32 cellular contexts compared by ENCODE assay signal in the genomic region with DNA sequence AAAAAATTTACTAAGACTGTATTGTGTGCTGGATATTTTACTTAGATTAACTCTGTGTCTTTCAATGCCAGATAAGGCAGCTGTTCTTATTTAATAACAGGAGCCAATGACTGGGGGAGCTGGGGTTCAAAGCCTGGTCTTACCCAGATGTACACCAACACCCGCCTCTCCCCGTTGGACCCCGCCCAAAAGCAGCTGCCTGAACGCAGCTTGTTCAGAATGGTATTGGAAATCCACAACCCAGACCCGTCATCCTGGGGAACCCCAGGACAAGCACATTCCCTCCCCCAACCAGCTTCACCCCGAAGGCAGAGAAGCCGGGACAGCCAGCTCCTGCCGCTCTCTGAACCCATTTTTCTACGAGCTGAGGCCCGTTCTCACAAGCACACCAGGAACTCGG.
A peak's percentile ranks its signal among the peaks of the same experiment; 100 is the strongest.
DNase-seq lines count a peak whose midpoint lies in the region; ATAC-seq, FAIRE-seq and TF ChIP-seq lines count a peak whose summit lies in the region.
"Had no signal": no experiment of that assay in that cellular context is flagged by ENCODE, and none has a peak within 500 bp of the region (broad histone marks: within the 10 kb centered on the region; RNA-seq: fewer than 3 reads in every experiment).

No MANE protein-coding gene starts in this region.

- CTCF ChIA-PET in A549 (lab: Yijun Ruan, JAX): interaction anchor here (0.6 to 4.5 kb wide), 4 partner anchors 9 to 195 kb away, joined by 3 to 46 read pairs (median 6); no protein-coding TSS in a partner anchor
- CTCF ChIA-PET in MCF 10A (lab: Yijun Ruan, JAX): interaction anchor here (0.6 to 1.3 kb wide), 4 partner anchors 77 to 496 kb away, joined by 3 to 4 read pairs (median 3); no protein-coding TSS in a partner anchor
- CTCF ChIA-PET in activated CD4-positive, alpha-beta memory T cell treated with anti-CD3 and anti-CD28 coated beads, Interleukin-2, amount 10 ng/mL, durations not matched to agents 7 days and 5 days (lab: Charles Lee): interaction anchor here (0.5 kb wide), 1 partner anchor 22 kb away, joined by 3 read pairs; no protein-coding TSS in a partner anchor

- intact Hi-C loops in MCF 10A (cut with micrococcal nuclease): no loop called here
- intact Hi-C loops in sciatic nerve (cut with DNase I): no loop called here

- H3K4me1 Mint-ChIP-seq in MCF 10A (ENCODE audit: insufficient read depth, unreplicated experiment): peaks cover 36% of the 10 kb centered on the region
- H3K4me1 Mint-ChIP-seq in activated CD4-positive, alpha-beta memory T cell treated with anti-CD3 and anti-CD28 coated beads, Interleukin-2, amount 10 ng/mL, durations not matched to agents 7 days and 5 days: no peaks in the 10 kb centered on the region
- no peaks in the 10 kb centered on the region for H3K4me1 Mint-ChIP-seq in endothelial cell (ENCODE audit: unreplicated experiment)
- H3K4me1 Mint-ChIP-seq: B cell; CD4-positive, alpha-beta memory T cell; GM23338; IgD-negative memory B cell; neural crest cell had no signal

- no peak for DNase-seq in A549 (ENCODE audit: low read depth in 1 of 2, low spot score in 1 of 2)
- DNase-seq in MCF 10A (ENCODE audit: unreplicated experiment): no peak
- DNase-seq in fibroblast of the aortic adventitia (ENCODE audit: low read depth): peak; percentile 55
- DNase-seq in sciatic nerve (ENCODE audit: low spot score): no peak
- DNase-seq in DMS53 (lab: John Stamatoyannopoulos, UW): no peak
- DNase-seq in activated CD4-positive, alpha-beta memory T cell treated with anti-CD3 and anti-CD28 coated beads, Interleukin-2, amount 10 ng/mL, durations not matched to agents 7 days and 5 days: no peak
- no peak for DNase-seq in endothelial cell (ENCODE audit: low spot score)
- DNase-seq in RCC 7860 (ENCODE audit: low spot score): no peak
- DNase-seq: 8988T; activated CD4-positive, alpha-beta T cell treated with anti-CD3 and anti-CD28 coated beads for 36 hours; amygdala; CD4-positive, alpha-beta memory T cell; foreskin melanocyte; heart left ventricle; NCI-H1694 treated with DMSO at 0.1 percent for 48 hours; NCI-H446; NCI-H774; ovary; retina; SJCRH30; stimulated activated CD4-positive, alpha-beta T cell treated with anti-CD3 and anti-CD28 coated beads, Interleukin-4, amount 100 ng/mL, for 1 hour; SW 1271 had no signal

- TF ChIP-seq RAD21 in A549 (conservative IDR thresholded peaks at IDR 0.05 in 1 of 2, IDR thresholded peaks at IDR 0.05 in 1 of 2): no peak

- POLR2A ChIA-PET in A549 (lab: Yijun Ruan, JAX): no interaction called here
- POLR2A ChIA-PET in MCF 10A (lab: Yijun Ruan, JAX): interaction anchor here (0.6 to 1.2 kb wide), 4 partner anchors 9 to 164 kb away, joined by 3 to 4 read pairs (median 4); no protein-coding TSS in a partner anchor
- POLR2A ChIA-PET in activated CD4-positive, alpha-beta memory T cell treated with anti-CD3 and anti-CD28 coated beads, Interleukin-2, amount 10 ng/mL, durations not matched to agents 7 days and 5 days (lab: Charles Lee): no interaction called here

- H3K9me3 Mint-ChIP-seq in MCF 10A (ENCODE audit: unreplicated experiment): no peaks in the 10 kb centered on the region
- no peaks in the 10 kb centered on the region for H3K9me3 Mint-ChIP-seq in activated CD4-positive, alpha-beta memory T cell treated with anti-CD3 and anti-CD28 coated beads, Interleukin-2, amount 10 ng/mL, durations not matched to agents 7 days and 5 days
- H3K9me3 Mint-ChIP-seq in endothelial cell (ENCODE audit: unreplicated experiment): no peaks in the 10 kb centered on the region
- H3K9me3 Mint-ChIP-seq: activated naive CD4-positive, alpha-beta T cell treated with anti-CD3 and anti-CD28 coated beads, Interleukin-2, amount 50 U/mL, for 72 hours; activated T-helper 2 cell treated with anti-CD3 and anti-CD28 coated beads, Interferon-gamma antibody, Interleukin-2, Interleukin-4, amounts not matched to agents 10 μg/mL and 5 μg/mL and 100 μg/mL, durations not matched to agents 14 hours and 24 hours and 36 hours; neural crest cell had no signal

- 94% methylated on average over 11 of the region's 11 CpGs for WGBS in A549 (ENCODE audit: missing lambda C conversion rate)

- H3K27ac ChIP-seq in A549: peak overlapping the region; percentile 27 to 71; a peak in 4 of 6 replicates
- H3K27ac ChIP-seq: heart left ventricle, ovary, SJCRH30, tibial nerve, VCaP had no signal

- H3K4me3 ChIP-seq in A549 (no peak overlapping the region), fibroblast of the aortic adventitia (ENCODE audit: low read depth, low read length) (no peak overlapping the region)
- H3K4me3 ChIP-seq: GM23338, heart left ventricle, lung, ovary, SJCRH30, tibial nerve had no signal

- no peak for ATAC-seq in A549
- peak; percentile 23 for ATAC-seq in sciatic nerve
- ATAC-seq: activated CD4-positive, alpha-beta T cell treated with anti-CD3 and anti-CD28 coated beads for 36 hours; activated naive CD4-positive, alpha-beta T cell treated with anti-CD3 and anti-CD28 coated beads, Interleukin-2, amount 50 U/mL, for 72 hours; GM23338; heart left ventricle had no signal

- H3K27ac Mint-ChIP-seq in MCF 10A (ENCODE audit: low read depth, unreplicated experiment) (peak overlapping the region; percentile 43), endothelial cell (ENCODE audit: unreplicated experiment) (no peak overlapping the region)
- H3K27ac Mint-ChIP-seq in activated CD4-positive, alpha-beta memory T cell treated with anti-CD3 and anti-CD28 coated beads, Interleukin-2, amount 10 ng/mL, durations not matched to agents 7 days and 5 days: no peak overlapping the region
- H3K27ac Mint-ChIP-seq: activated CD4-positive, alpha-beta T cell treated with anti-CD3 and anti-CD28 coated beads for 36 hours; activated naive CD4-positive, alpha-beta T cell treated with anti-CD3 and anti-CD28 coated beads, Interleukin-2, amount 50 U/mL, for 72 hours; activated T-helper 2 cell treated with anti-CD3 and anti-CD28 coated beads, Interferon-gamma antibody, Interleukin-2, Interleukin-4, amounts not matched to agents 10 μg/mL and 5 μg/mL and 100 μg/mL, durations not matched to agents 14 hours and 24 hours and 36 hours; B cell; CD4-positive, alpha-beta memory T cell; GM23338; IgD-negative memory B cell had no signal

- no peaks in the 10 kb centered on the region for H3K9me3 ChIP-seq in A549
- H3K9me3 ChIP-seq: heart left ventricle, ovary, SJCRH30, tibial nerve had no signal

- BruUV-seq in MCF 10A (replicated peaks; lab: Mats Ljungman, UMichigan): no TSS peak

- 0 out of 3 replicates have a peak overlapping the region, but pooled peaks have one; percentile 45 for H3K4me2 ChIP-seq in A549
- H3K4me2 ChIP-seq: GM23338 had no signal

- H3K4me3 Mint-ChIP-seq in MCF 10A (ENCODE audit: unreplicated experiment) (no peak overlapping the region), endothelial cell (ENCODE audit: unreplicated experiment) (no peak overlapping the region)
- H3K4me3 Mint-ChIP-seq in activated CD4-positive, alpha-beta memory T cell treated with anti-CD3 and anti-CD28 coated beads, Interleukin-2, amount 10 ng/mL, durations not matched to agents 7 days and 5 days: no peak overlapping the region
- H3K4me3 Mint-ChIP-seq: activated CD4-positive, alpha-beta T cell treated with anti-CD3 and anti-CD28 coated beads for 36 hours; B cell; CD4-positive, alpha-beta memory T cell; GM23338; IgD-negative memory B cell; neural crest cell had no signal

- H3K27me3 Mint-ChIP-seq in MCF 10A (ENCODE audit: insufficient read depth, unreplicated experiment): no peaks in the 10 kb centered on the region
- peaks cover 16% of the 10 kb centered on the region for H3K27me3 Mint-ChIP-seq in activated CD4-positive, alpha-beta memory T cell treated with anti-CD3 and anti-CD28 coated beads, Interleukin-2, amount 10 ng/mL, durations not matched to agents 7 days and 5 days
- no peaks in the 10 kb centered on the region for H3K27me3 Mint-ChIP-seq in endothelial cell (ENCODE audit: unreplicated experiment)

- FAIRE-seq in A549 (lab: Jason Lieb, UNC) (no peak), RCC 7860 (lab: Jason Lieb, UNC) (no peak)
- FAIRE-seq: GM19239 had no signal

- H3K4me1 ChIP-seq in A549: peaks cover 19% of the 10 kb centered on the region; the same call in 2 of the 3 replicates
- H3K4me1 ChIP-seq: SJCRH30 had no signal

- TF ChIP-seq EP300 in A549 (IDR thresholded peaks at IDR 0.05): no peak

- TF ChIP-seq CTCF in A549 (IDR thresholded peaks at IDR 0.05) (no peak), MCF 10A (IDR thresholded peaks at IDR 0.05; ENCODE audit: unreplicated experiment) (no peak), fibroblast of the aortic adventitia (IDR thresholded peaks at IDR 0.05; ENCODE audit: insufficient read depth, low read length) (no peak), endothelial cell (IDR thresholded peaks at IDR 0.05; ENCODE audit: unreplicated experiment) (no peak)

- TF ChIP-seq POLR2A in A549 (IDR thresholded peaks at IDR 0.05; ENCODE audit: low read length): no peak

- peaks cover 6% of the 10 kb centered on the region for H3K36me3 Mint-ChIP-seq in MCF 10A (ENCODE audit: insufficient read depth, unreplicated experiment)
- no peaks in the 10 kb centered on the region for H3K36me3 Mint-ChIP-seq in activated CD4-positive, alpha-beta memory T cell treated with anti-CD3 and anti-CD28 coated beads, Interleukin-2, amount 10 ng/mL, durations not matched to agents 7 days and 5 days (ENCODE audit: low read depth)
- H3K36me3 Mint-ChIP-seq in endothelial cell (ENCODE audit: low read depth, unreplicated experiment): no peaks in the 10 kb centered on the region
- H3K36me3 Mint-ChIP-seq: activated naive CD4-positive, alpha-beta T cell treated with anti-CD3 and anti-CD28 coated beads, Interleukin-2, amount 50 U/mL, for 72 hours; CD4-positive, alpha-beta memory T cell had no signal

TF ChIP-seq in A549, 52 proteins besides CTCF, POLR2A, EP300 and RAD21:
- TF ChIP-seq NR3C1 (IDR thresholded peaks at IDR 0.05) (no peak), FOSL2 (IDR thresholded peaks at IDR 0.05) (no peak), FOSL2 (CRISPR knock-in tag; IDR thresholded peaks at IDR 0.05) (no peak), NFE2L2 (conservative IDR thresholded peaks at IDR 0.05; ENCODE audit: low read length) (no peak), RNF2 (IDR thresholded peaks at IDR 0.05; ENCODE audit: borderline replicate concordance, low read depth) (no peak), SREBF2 (IDR thresholded peaks at IDR 0.05) (no peak), USF2 (IDR thresholded peaks at IDR 0.05) (no peak), NPAS2 (CRISPR knock-in tag; IDR thresholded peaks at IDR 0.05; ENCODE audit: borderline replicate concordance) (no peak)
TF ChIP-seq in A549: peak in this region for 0.
